Comparison of ENCODE assay signal across 27 cellular contexts in genomic region chr4:7663075-7663541, GRCh38.
A peak's percentile ranks its signal among the peaks of the same experiment; 100 is the strongest.
DNase-seq lines count a peak whose midpoint lies in the region; ATAC-seq, FAIRE-seq and TF ChIP-seq lines count a peak whose summit lies in the region.
"Had no signal": no experiment of that assay in that cellular context is flagged by ENCODE, and none has a peak within 500 bp of the region (broad histone marks: within the 10 kb centered on the region; RNA-seq: fewer than 3 reads in every experiment).

No MANE protein-coding gene starts in this region.

- H3K9me3 ChIP-seq in left ventricle myocardium inferior (replicated peaks): no peaks in the 10 kb centered on the region
- no peaks in the 10 kb centered on the region for H3K9me3 ChIP-seq in right atrium auricular region
- H3K9me3 ChIP-seq in K562 (replicated peaks; ENCODE audit: control insufficient read depth, insufficient read depth, low read depth, low read length): no peaks in the 10 kb centered on the region
- no peaks in the 10 kb centered on the region for H3K9me3 ChIP-seq in spleen
- H3K9me3 ChIP-seq: heart left ventricle, Peyer's patch, right lobe of liver had no signal

- H3K4me2 ChIP-seq in K562 (ENCODE audit: insufficient read depth, low read length): no peak overlapping the region

- H2AFZ ChIP-seq in K562 (ENCODE audit: low read depth, low read length): no peak overlapping the region

- no peaks in the 10 kb centered on the region for H3K79me2 ChIP-seq in K562 (ENCODE audit: control insufficient read depth, insufficient read depth, low read length)

- H3K4me1 ChIP-seq in left ventricle myocardium inferior (no peaks in the 10 kb centered on the region), right atrium auricular region (no peaks in the 10 kb centered on the region), K562 (replicated peaks in 1 of 2; ENCODE audit: control insufficient read depth in 2 of 2, insufficient read depth in 2 of 2, low read length in 2 of 2) (no peaks in the 10 kb centered on the region; a peak in 2 of 5 replicates), spleen (no peaks in the 10 kb centered on the region)
- H3K4me1 ChIP-seq: heart left ventricle, Peyer's patch had no signal

- POLR2A ChIA-PET in K562 (lab: Yijun Ruan, JAX): interaction anchor here (0.6 to 1.3 kb wide), 2 partner anchors 10 to 474 kb away, joined by 3 read pairs; no protein-coding TSS in a partner anchor

- no peak for FAIRE-seq in K562 (lab: Jason Lieb, UNC)

- no peaks in the 10 kb centered on the region for H3K4me1 Mint-ChIP-seq in activated T-helper 1 cell treated with anti-CD3 and anti-CD28 coated beads, Interleukin-12 subunit alpha, Interleukin-12 subunit beta, Interleukin-2, Interleukin-4 antibody, amounts not matched to agents 30 ng/mL and 10 ng/mL and 1 ng/mL, durations not matched to agents 14 hours and 24 hours and 36 hours (ENCODE audit: low read depth)
- H3K4me1 Mint-ChIP-seq: T-cell had no signal

- no peak for TF ChIP-seq RAD21 in K562 (CRISPR knock-in tag; conservative IDR thresholded peaks at IDR 0.05 in 1 of 2, IDR thresholded peaks at IDR 0.05 in 1 of 2)

- H3K27ac ChIP-seq in left ventricle myocardium inferior (replicated peaks) (no peak overlapping the region), right atrium auricular region (no peak overlapping the region), K562 (ENCODE audit: extremely low read depth, low read depth, low read length) (no peak overlapping the region), spleen (no peak overlapping the region)
- H3K27ac ChIP-seq: cardiac muscle cell, coronary artery, heart left ventricle, HL-60, Peyer's patch had no signal

- TF ChIP-seq CTCF in left ventricle myocardium inferior (IDR thresholded peaks at IDR 0.05; ENCODE audit: borderline replicate concordance) (no peak), right atrium auricular region (IDR thresholded peaks at IDR 0.05) (no peak), K562 (IDR thresholded peaks at IDR 0.05 in 2 of 3, conservative IDR thresholded peaks at IDR 0.05 in 1 of 3; ENCODE audit: insufficient read depth in 2 of 3, low read depth in 1 of 3, low read length in 3 of 3) (no peak), spleen (IDR thresholded peaks at IDR 0.05 in 8 of 11, conservative IDR thresholded peaks at IDR 0.05 in 3 of 11) (no peak)

- H3K9ac ChIP-seq in K562 (ENCODE audit: insufficient read depth in 1 of 2, low read depth in 2 of 2, low read length in 2 of 2): no peak overlapping the region

- in situ Hi-C loops in K562 (cut with MboI): no loop called here

- H3K9me3 Mint-ChIP-seq in activated T-helper 1 cell treated with anti-CD3 and anti-CD28 coated beads, Interleukin-12 subunit alpha, Interleukin-12 subunit beta, Interleukin-2, Interleukin-4 antibody, amounts not matched to agents 30 ng/mL and 10 ng/mL and 1 ng/mL, durations not matched to agents 14 hours and 24 hours and 36 hours: no peaks in the 10 kb centered on the region
- H3K9me3 Mint-ChIP-seq: activated T-cell treated with anti-CD3 and anti-CD28 coated beads, Interleukin-2, amount 50 U/mL, for 4 hours; neural crest cell; T-cell had no signal

- no peak for TF ChIP-seq POLR2A in K562 (conservative IDR thresholded peaks at IDR 0.05)
- no peak for TF ChIP-seq POLR2A in spleen (IDR thresholded peaks at IDR 0.05)

- intact Hi-C loops in left ventricle myocardium inferior (cut with micrococcal nuclease) (no loop called here), K562 (cut with micrococcal nuclease) (no loop called here), spleen (cut with DNase I; ENCODE audit: low total_unique reads) (no loop called here)
- intact Hi-C loops in activated T-helper 1 cell treated with anti-CD3 and anti-CD28 coated beads, Interleukin-12 subunit alpha, Interleukin-12 subunit beta, Interleukin-2, Interleukin-4 antibody, amounts not matched to agents 30 ng/mL and 10 ng/mL and 1 ng/mL, durations not matched to agents 14 hours and 24 hours and 36 hours (cut with micrococcal nuclease): no loop called here

- 5% methylated on average over 2 of the region's 2 CpGs for WGBS in K562 (ENCODE audit: insufficient coverage, low coverage, missing lambda C conversion rate)
- WGBS in spleen, 5 donors: 31 to 54% (median 35%) methylated on average over 2 of the region's 2 CpGs

- no peaks in the 10 kb centered on the region for H3K9me1 ChIP-seq in K562 (ENCODE audit: control insufficient read depth, insufficient read depth, low read length)

- peaks cover 30% of the 10 kb centered on the region for H3K27me3 ChIP-seq in left ventricle myocardium inferior (ENCODE audit: low read depth)
- no peaks in the 10 kb centered on the region for H3K27me3 ChIP-seq in right atrium auricular region
- peaks cover 0 to 20% of the 10 kb centered on the region in 2 experiments; a peak in 3 of 5 replicates for H3K27me3 ChIP-seq in K562 (ENCODE audit: control insufficient read depth in 2 of 2, insufficient read depth in 2 of 2, low read length in 2 of 2)
- no peaks in the 10 kb centered on the region for H3K27me3 ChIP-seq in spleen (replicated peaks in 1 of 7)
- H3K27me3 ChIP-seq: cardiac muscle cell, heart left ventricle, Peyer's patch, right lobe of liver had no signal

- H3K4me3 Mint-ChIP-seq in activated T-helper 1 cell treated with anti-CD3 and anti-CD28 coated beads, Interleukin-12 subunit alpha, Interleukin-12 subunit beta, Interleukin-2, Interleukin-4 antibody, amounts not matched to agents 30 ng/mL and 10 ng/mL and 1 ng/mL, durations not matched to agents 14 hours and 24 hours and 36 hours: no peak overlapping the region
- H3K4me3 Mint-ChIP-seq: activated T-cell treated with anti-CD3 and anti-CD28 coated beads, Interleukin-2, amount 50 U/mL, for 4 hours; neural crest cell; T-cell had no signal

- H3K4me3 ChIP-seq in left ventricle myocardium inferior: no peak overlapping the region
- no peak overlapping the region for H3K4me3 ChIP-seq in right atrium auricular region
- H3K4me3 ChIP-seq in K562: no peak overlapping the region
- H3K4me3 ChIP-seq in spleen: no peak overlapping the region
- H3K4me3 ChIP-seq: cardiac muscle cell, coronary artery, heart left ventricle, Peyer's patch, right lobe of liver had no signal

- DNase-seq in left ventricle myocardium inferior: peak; percentile 1
- DNase-seq in right atrium auricular region (ENCODE audit: low spot score): no peak
- DNase-seq in RKO (ENCODE audit: low spot score): peak; percentile 41
- DNase-seq in K562 (ENCODE audit: extremely low read depth in 1 of 4, low spot score in 3 of 4): no peak
- DNase-seq in spleen: peak; percentile 59
- DNase-seq in occipital lobe (lab: John Stamatoyannopoulos, UW): no peak
- no peak for DNase-seq in activated T-helper 1 cell treated with anti-CD3 and anti-CD28 coated beads, Interleukin-12 subunit alpha, Interleukin-12 subunit beta, Interleukin-2, Interleukin-4 antibody, amounts not matched to agents 30 ng/mL and 10 ng/mL and 1 ng/mL, durations not matched to agents 14 hours and 24 hours and 36 hours (ENCODE audit: low spot score)
- DNase-seq: activated naive CD4-positive, alpha-beta T cell treated with Interleukin-2 at 50 U/mL for 16 hours; activated T-cell treated with anti-CD3 and anti-CD28 coated beads, Interleukin-2, amount 50 U/mL, for 4 hours; aorta; DMS153; effector memory CD4-positive, alpha-beta T cell; kidney glomerular epithelial cell; NCI-H1105 treated with DMSO at 0.1 percent for 48 hours; NCI-H2029; NCI-H526; Peyer's patch; stimulated activated CD4-positive, alpha-beta T cell treated with anti-CD3 and anti-CD28 coated beads, Interleukin-12 subunit alpha, Interleukin-12 subunit beta, amount 100 ng/mL, for 4 hours; stimulated activated CD4-positive, alpha-beta T cell treated with anti-CD3 and anti-CD28 coated beads, Interleukin-4, amount 100 ng/mL, for 1 hour; T-cell had no signal

- no peaks in the 10 kb centered on the region for H3K27me3 Mint-ChIP-seq in activated T-helper 1 cell treated with anti-CD3 and anti-CD28 coated beads, Interleukin-12 subunit alpha, Interleukin-12 subunit beta, Interleukin-2, Interleukin-4 antibody, amounts not matched to agents 30 ng/mL and 10 ng/mL and 1 ng/mL, durations not matched to agents 14 hours and 24 hours and 36 hours (ENCODE audit: insufficient read depth)

- TF ChIP-seq EP300 in K562 (IDR thresholded peaks at IDR 0.05; ENCODE audit: low read length): no peak

- H3K36me3 Mint-ChIP-seq in activated T-helper 1 cell treated with anti-CD3 and anti-CD28 coated beads, Interleukin-12 subunit alpha, Interleukin-12 subunit beta, Interleukin-2, Interleukin-4 antibody, amounts not matched to agents 30 ng/mL and 10 ng/mL and 1 ng/mL, durations not matched to agents 14 hours and 24 hours and 36 hours (ENCODE audit: low read depth): no peaks in the 10 kb centered on the region
- H3K36me3 Mint-ChIP-seq: T-cell had no signal

- CTCF ChIA-PET in K562 (lab: Yijun Ruan, JAX; ENCODE audit: low intra/inter-chr PET ratio): no interaction called here

- H3K27ac Mint-ChIP-seq in activated T-helper 1 cell treated with anti-CD3 and anti-CD28 coated beads, Interleukin-12 subunit alpha, Interleukin-12 subunit beta, Interleukin-2, Interleukin-4 antibody, amounts not matched to agents 30 ng/mL and 10 ng/mL and 1 ng/mL, durations not matched to agents 14 hours and 24 hours and 36 hours: no peak overlapping the region
- H3K27ac Mint-ChIP-seq: T-cell had no signal

- BruUV-seq in K562 (replicated peaks; lab: Mats Ljungman, UMichigan): no TSS peak

- H4K20me1 ChIP-seq in K562 (replicated peaks; ENCODE audit: control insufficient read depth, insufficient read depth, low read length): peaks cover 5% of the 10 kb centered on the region

- ATAC-seq in K562: no peak
- ATAC-seq in HG03520 (IDR thresholded peaks at IDR 0.05; ENCODE audit: unreplicated experiment): no peak
- ATAC-seq: heart left ventricle, T-cell had no signal

- no peaks in the 10 kb centered on the region for H3K36me3 ChIP-seq in left ventricle myocardium inferior
- H3K36me3 ChIP-seq in right atrium auricular region: no peaks in the 10 kb centered on the region
- H3K36me3 ChIP-seq in K562 (ENCODE audit: control insufficient read depth, insufficient read depth, low read length): no peaks in the 10 kb centered on the region
- no peaks in the 10 kb centered on the region for H3K36me3 ChIP-seq in spleen
- H3K36me3 ChIP-seq: cardiac muscle cell, heart left ventricle, Peyer's patch, right lobe of liver had no signal

TF ChIP-seq in K562, 482 proteins besides CTCF, POLR2A, EP300 and RAD21 (continues in another document):
- no peak for TF ChIP-seq ETS2 (tag; IDR thresholded peaks at IDR 0.05; ENCODE audit: borderline replicate concordance, poor library complexity, severe bottlenecking)
- TF ChIP-seq ZNF24 (IDR thresholded peaks at IDR 0.05): peak; percentile 98
- no peak for TF ChIP-seq ATF2 (CRISPR knock-in tag; IDR thresholded peaks at IDR 0.05)

Comparison
In these comparisons a context has a peak if more than half of its experiments do, and no peak if none do; other contexts are left out.
1. DNase-seq: peak in left ventricle myocardium inferior (single experiment), RKO (single experiment) and spleen (single experiment); none in right atrium auricular region (single experiment), K562 (0 of 4), occipital lobe (single experiment) and activated T-helper 1 cell treated with anti-CD3 and anti-CD28 coated beads, Interleukin-12 subunit alpha, Interleukin-12 subunit beta, Interleukin-2, Interleukin-4 antibody, amounts not matched to agents 30 ng/mL and 10 ng/mL and 1 ng/mL, durations not matched to agents 14 hours and 24 hours and 36 hours (single experiment).